In genomic region chr6:154932562-154933027, GRCh38 we compare ENCODE assay signal across 10 cellular contexts.
DNase-seq lines count a peak whose midpoint lies in the region; ATAC-seq and TF ChIP-seq lines count a peak whose summit lies in the region.
"Had no signal": no experiment of that assay in that cellular context is flagged by ENCODE, and none has a peak within 500 bp of the region (broad histone marks: within the 10 kb centered on the region; RNA-seq: fewer than 3 reads in every experiment).

No MANE protein-coding gene starts in this region.

- H3K27ac Mint-ChIP-seq in type B pancreatic cell, result peak overlapping the region; percentile 24
- no peak overlapping the region for H3K27ac Mint-ChIP-seq in stimulated activated effector memory CD8-positive, alpha-beta T cell treated with anti-CD3 and anti-CD28 coated beads, Interleukin-12 subunit alpha, Interleukin-12 subunit beta, amount 100 ng/mL, for 72 hours

- H3K9ac ChIP-seq in SK-N-SH, result no peak overlapping the region; the same call in 1 of the 2 replicates

- no peaks in the 10 kb centered on the region for H4K20me1 ChIP-seq in SK-N-SH (ENCODE audit: insufficient read depth)

- no peak for TF ChIP-seq CTCF in SK-N-SH (IDR thresholded peaks at IDR 0.05)
- TF ChIP-seq CTCF in type B pancreatic cell (conservative IDR thresholded peaks at IDR 0.05), result no peak
- TF ChIP-seq CTCF in GM13976 (IDR thresholded peaks at IDR 0.05; ENCODE audit: borderline replicate concordance, control extremely low read depth, extremely low read depth, insufficient read depth, missing control alignments), result no peak

- DNase-seq in HCEC 1CT (peak; percentile 75), SK-N-SH (peak; percentile 38), fibroblast of the conjunctiva (ENCODE audit: low read depth) (peak; percentile 72), type B pancreatic cell (ENCODE audit: extremely low spot score, unreplicated experiment) (no peak), KG1 (lab: John Stamatoyannopoulos, UW) (no peak), GM13976 (ENCODE audit: low spot score) (no peak)
- no peak for DNase-seq in stimulated activated effector memory CD8-positive, alpha-beta T cell treated with anti-CD3 and anti-CD28 coated beads, Interleukin-12 subunit alpha, Interleukin-12 subunit beta, amount 100 ng/mL, for 72 hours (ENCODE audit: low spot score in 2 of 2)
- DNase-seq: activated CD4-positive, alpha-beta T cell treated with anti-CD3 and anti-CD28 coated beads, Interleukin-2, amount 50 U/mL, for 48 hours; anterior cingulate cortex had no signal

- no peaks in the 10 kb centered on the region for H3K79me2 ChIP-seq in SK-N-SH (ENCODE audit: insufficient read depth)

- 22% methylated on average over 4 of the region's 4 CpGs for WGBS in SK-N-SH (ENCODE audit: low lambda C conversion rate)

- peaks cover 31 to 33% of the 10 kb centered on the region in 2 experiments for H3K4me1 ChIP-seq in SK-N-SH (ENCODE audit: control insufficient read depth in 1 of 2, insufficient read depth in 2 of 2, low read depth in 1 of 2, low read length in 1 of 2)

- H3K9me2 ChIP-seq in SK-N-SH, result no peaks in the 10 kb centered on the region

- no peaks in the 10 kb centered on the region for H3K9me3 Mint-ChIP-seq in type B pancreatic cell
- H3K9me3 Mint-ChIP-seq in stimulated activated effector memory CD8-positive, alpha-beta T cell treated with anti-CD3 and anti-CD28 coated beads, Interleukin-12 subunit alpha, Interleukin-12 subunit beta, amount 100 ng/mL, for 72 hours, result no peaks in the 10 kb centered on the region

- peak overlapping the region; percentile 66; the same call in 1 of the 2 replicates for H3K4me2 ChIP-seq in SK-N-SH

- in situ Hi-C loops in GM13976 (cut with MboI; ENCODE audit: low sequenced_read_pairs, unreplicated experiment), result loop anchor here (5.0 kb wide), 1 partner anchor 245 kb away; no protein-coding TSS in a partner anchor

- peak; percentile 26 to 54; a peak in 3 of 4 replicates for TF ChIP-seq EP300 in SK-N-SH (IDR thresholded peaks at IDR 0.05; ENCODE audit: borderline replicate concordance in 1 of 2, low read depth in 1 of 2, low read length in 1 of 2)

- H3K27me3 ChIP-seq in SK-N-SH (ENCODE audit: insufficient read depth), result no peaks in the 10 kb centered on the region

- no peaks in the 10 kb centered on the region for H3K9me3 ChIP-seq in SK-N-SH

- no peaks in the 10 kb centered on the region for H3K36me3 ChIP-seq in SK-N-SH (replicated peaks in 1 of 2; ENCODE audit: control insufficient read depth in 1 of 2, insufficient read depth in 2 of 2, low read length in 1 of 2)

- H3K27ac ChIP-seq in SK-N-SH (ENCODE audit: low read depth in 2 of 2, low read length in 1 of 2), result peak overlapping the region; percentile 82 to 94

- ATAC-seq in stimulated activated effector memory CD8-positive, alpha-beta T cell treated with anti-CD3 and anti-CD28 coated beads, Interleukin-12 subunit alpha, Interleukin-12 subunit beta, amount 100 ng/mL, for 72 hours, result no peak
- ATAC-seq: sciatic nerve had no signal

- no peak for TF ChIP-seq RAD21 in SK-N-SH (IDR thresholded peaks at IDR 0.05; ENCODE audit: low read length)

- peaks cover 5% of the 10 kb centered on the region for H3K36me3 Mint-ChIP-seq in type B pancreatic cell
- no peaks in the 10 kb centered on the region for H3K36me3 Mint-ChIP-seq in stimulated activated effector memory CD8-positive, alpha-beta T cell treated with anti-CD3 and anti-CD28 coated beads, Interleukin-12 subunit alpha, Interleukin-12 subunit beta, amount 100 ng/mL, for 72 hours

- CTCF ChIA-PET in SK-N-SH (lab: Yijun Ruan, JAX), result interaction anchor here (0.9 to 8.1 kb wide), 7 partner anchors 24 to 257 kb away, joined by 3 to 132 read pairs (median 3); no protein-coding TSS in a partner anchor

- no peak overlapping the region; a peak in 1 of 4 replicates for H3K4me3 ChIP-seq in SK-N-SH (ENCODE audit: low read depth in 2 of 2, low read length in 1 of 2)

- peaks cover 32% of the 10 kb centered on the region for H3K4me1 Mint-ChIP-seq in type B pancreatic cell (ENCODE audit: unreplicated experiment)
- H3K4me1 Mint-ChIP-seq in stimulated activated effector memory CD8-positive, alpha-beta T cell treated with anti-CD3 and anti-CD28 coated beads, Interleukin-12 subunit alpha, Interleukin-12 subunit beta, amount 100 ng/mL, for 72 hours, result peaks cover 12% of the 10 kb centered on the region

- POLR2A ChIA-PET in SK-N-SH (lab: Yijun Ruan, JAX), result no interaction called here

- no peaks in the 10 kb centered on the region for H3K27me3 Mint-ChIP-seq in type B pancreatic cell

- H3F3A ChIP-seq in SK-N-SH (replicated peaks; ENCODE audit: insufficient read depth), result peaks cover 27% of the 10 kb centered on the region

- H3K4me3 Mint-ChIP-seq in type B pancreatic cell, result peak overlapping the region; percentile 24
- H3K4me3 Mint-ChIP-seq in stimulated activated effector memory CD8-positive, alpha-beta T cell treated with anti-CD3 and anti-CD28 coated beads, Interleukin-12 subunit alpha, Interleukin-12 subunit beta, amount 100 ng/mL, for 72 hours, result no peak overlapping the region

- H2AFZ ChIP-seq in SK-N-SH (ENCODE audit: low read depth), result peak overlapping the region; percentile 27; the same call in 1 of the 2 replicates

TF ChIP-seq in SK-N-SH, 30 proteins besides CTCF, POLR2A, EP300 and RAD21:
- TF ChIP-seq SMC3 (IDR thresholded peaks at IDR 0.05; ENCODE audit: low read depth, low read length) (no peak), FOSL2 (IDR thresholded peaks at IDR 0.05; ENCODE audit: borderline replicate concordance, low read depth) (peak; percentile 69; the same call in 1 of the 2 replicates), TEAD4 (IDR thresholded peaks at IDR 0.05; ENCODE audit: borderline replicate concordance, insufficient read depth) (peak; percentile 32; the same call in 1 of the 2 replicates), JUND (IDR thresholded peaks at IDR 0.05) (peak; percentile 56; the same call in 1 of the 2 replicates), TCF12 (IDR thresholded peaks at IDR 0.05) (peak; percentile 90), CHD2 (IDR thresholded peaks at IDR 0.05; ENCODE audit: low read length, partially characterized antibody) (no peak), MXI1 (IDR thresholded peaks at IDR 0.05; ENCODE audit: low read depth, low read length) (no peak), PBX3 (IDR thresholded peaks at IDR 0.05) (peak; percentile 66), REST (IDR thresholded peaks at IDR 0.05; ENCODE audit: low read depth, low read length) (0 out of 2 replicates have a peak, but pooled peaks have one; percentile 44), FOXM1 (IDR thresholded peaks at IDR 0.05; ENCODE audit: low read depth) (0 out of 2 replicates have a peak, but pooled peaks have one; percentile 36), RCOR1 (IDR thresholded peaks at IDR 0.05; ENCODE audit: low read length) (peak; percentile 57), NFIC (IDR thresholded peaks at IDR 0.05; ENCODE audit: borderline replicate concordance) (peak; percentile 15; the same call in 1 of the 2 replicates), POLR2AphosphoS5 (IDR thresholded peaks at IDR 0.05; ENCODE audit: low read depth, low read length) (peak; percentile 20; the same call in 1 of the 2 replicates)
TF ChIP-seq in SK-N-SH: peak in this region for 10.

Comparison
In these comparisons a context has a peak if more than half of its experiments do, and no peak if none do; other contexts are left out.
1. DNase-seq: peak in HCEC 1CT (single experiment), SK-N-SH (single experiment) and fibroblast of the conjunctiva (single experiment); none in type B pancreatic cell (single experiment), KG1 (single experiment), stimulated activated effector memory CD8-positive, alpha-beta T cell treated with anti-CD3 and anti-CD28 coated beads, Interleukin-12 subunit alpha, Interleukin-12 subunit beta, amount 100 ng/mL, for 72 hours (0 of 2) and GM13976 (single experiment).